ENCODE assay signal across 8 cellular contexts in genomic region chr11:33257160-33257896, GRCh38. TPM values are rescaled to one million over a fixed set of nuclear protein-coding genes. Genes with fewer than 3 reads are reported as not detected.
DNase-seq lines count a peak whose midpoint lies in the region; ATAC-seq and TF ChIP-seq lines count a peak whose summit lies in the region.

HIPK3 (plus strand) TSS chr11:33257381.

- no peak for TF ChIP-seq CTCF in AG09309 (IDR thresholded peaks at IDR 0.05; ENCODE audit: control insufficient read depth, insufficient read depth, low read depth, low read length, missing control alignments)

- ATAC-seq in GM18873 (IDR thresholded peaks at IDR 0.05; ENCODE audit: low FRiP score, unreplicated experiment) (peak; percentile 61), HG03135 (IDR thresholded peaks at IDR 0.05; ENCODE audit: unreplicated experiment) (peak; percentile 70)

- H3K4me3 ChIP-seq in AG09309 (ENCODE audit: control insufficient read depth, low read depth, low read length) = peak within 1 kb of the TSS; percentile 69

- no peak for DNase-seq in AG09309 (ENCODE audit: low read depth)
- DNase-seq in NCI-H2196 treated with DMSO at 0.1 percent for 48 hours (lab: John Stamatoyannopoulos, UW; ENCODE audit: unreplicated experiment) = peak; percentile 57
- DNase-seq in activated CD4-positive, alpha-beta T cell treated with anti-CD3 and anti-CD28 coated beads for 24 hours (ENCODE audit: low read depth in 2 of 2) = peak; percentile 43 to 65
- peak; percentile 83 for DNase-seq in cerebellum (ENCODE audit: low spot score)
- DNase-seq in kidney glomerular epithelial cell (lab: John Stamatoyannopoulos, UW) = peak; percentile 54
- peak; percentile 46 to 61 for DNase-seq in stimulated activated CD4-positive, alpha-beta T cell treated with anti-CD3 and anti-CD28 coated beads, Interleukin-15, amount 100 ng/mL, for 48 hours (ENCODE audit: low read depth in 2 of 2)

RNA-seq across cellular contexts. Expression of gene HIPK3, which starts in this region (rescaled TPM):
- 114 TPM for total RNA-seq in cerebellum
